In the genomic region with DNA sequence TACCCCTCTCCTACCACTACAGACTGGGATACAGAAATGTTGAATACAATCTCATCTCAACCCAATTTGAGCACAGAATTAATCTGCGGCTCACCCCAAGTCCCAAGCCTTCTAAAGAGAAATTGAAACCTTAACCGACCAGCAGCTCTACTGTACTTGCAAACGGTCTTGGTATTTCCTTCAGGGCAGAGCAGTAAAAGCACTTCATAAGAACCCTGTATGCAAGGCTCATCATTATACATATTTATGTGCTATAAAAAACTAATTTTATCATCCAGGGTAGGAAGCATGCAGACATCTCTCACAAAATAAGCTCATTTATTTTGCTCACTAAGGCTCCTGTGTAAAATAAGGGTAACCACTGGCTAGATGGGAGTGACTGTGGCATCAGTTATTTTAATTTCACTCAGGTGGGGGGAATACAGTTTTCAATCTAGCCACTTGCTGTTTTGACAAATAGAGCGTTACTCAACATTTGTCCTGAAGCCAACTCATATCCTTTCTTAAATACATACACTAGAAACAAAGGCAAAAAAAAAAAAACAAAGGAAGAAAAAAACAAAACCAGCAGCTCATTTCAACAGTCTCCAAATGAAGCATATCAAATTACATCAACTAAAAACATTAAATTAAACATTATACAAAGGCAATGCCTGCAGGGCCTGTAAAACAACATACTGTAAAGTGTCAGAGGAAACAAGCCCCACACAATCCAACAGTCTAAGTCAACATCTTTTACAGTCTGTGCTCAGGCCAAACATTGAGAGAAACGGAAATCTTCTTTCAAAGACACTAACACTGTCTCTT, we compare ENCODE assay signal across 10 cellular contexts.
A peak's percentile ranks its signal among the peaks of the same experiment; 100 is the strongest.
DNase-seq lines count a peak whose midpoint lies in the region; ATAC-seq and TF ChIP-seq lines count a peak whose summit lies in the region.
"Had no signal": no experiment of that assay in that cellular context is flagged by ENCODE, and none has a peak within 500 bp of the region (broad histone marks: within the 10 kb centered on the region; RNA-seq: fewer than 3 reads in every experiment).

No MANE protein-coding gene starts in this region.

- H3K27me3 ChIP-seq in Karpas-422 (ENCODE audit: low read length) (no peaks in the 10 kb centered on the region), RWPE2 (ENCODE audit: insufficient read depth, poor library complexity, severe bottlenecking) (no peaks in the 10 kb centered on the region), iPS-20b (ENCODE audit: insufficient read depth, low read length) (no peaks in the 10 kb centered on the region), upper lobe of left lung (no peaks in the 10 kb centered on the region)

- H3K36me3 ChIP-seq in Karpas-422 (ENCODE audit: insufficient read depth, low read length) (no peaks in the 10 kb centered on the region), RWPE2 (ENCODE audit: low read depth) (no peaks in the 10 kb centered on the region), iPS-20b (ENCODE audit: insufficient read depth, low read depth, low read length) (no peaks in the 10 kb centered on the region), upper lobe of left lung (no peaks in the 10 kb centered on the region)

- no peak overlapping the region for H2AFZ ChIP-seq in Karpas-422 (ENCODE audit: low read length)

- H3K9ac ChIP-seq in Karpas-422 (ENCODE audit: low read length) (peak overlapping the region; percentile 53), iPS-20b (ENCODE audit: low read depth, low read length) (0 out of 2 replicates have a peak overlapping the region, but pooled peaks have one; percentile 10)

- no peak for TF ChIP-seq CTCF in AG10803 (conservative IDR thresholded peaks at IDR 0.05; ENCODE audit: low read length)
- no peak for TF ChIP-seq CTCF in RWPE2 (IDR thresholded peaks at IDR 0.05; ENCODE audit: poor library complexity, severe bottlenecking)
- TF ChIP-seq CTCF in upper lobe of left lung (IDR thresholded peaks at IDR 0.05), result no peak

- H3K27ac ChIP-seq in Karpas-422 (ENCODE audit: low read length), result peak overlapping the region; percentile 78
- peak overlapping the region; percentile 35 for H3K27ac ChIP-seq in RWPE2 (ENCODE audit: poor library complexity, severe bottlenecking)
- H3K27ac ChIP-seq in iPS-20b (ENCODE audit: low read length), result no peak overlapping the region
- no peak overlapping the region for H3K27ac ChIP-seq in upper lobe of left lung

- DNase-seq in AG10803 (ENCODE audit: low read depth), result peak; percentile 31
- peak; percentile 50 for DNase-seq in Karpas-422
- no peak for DNase-seq in RWPE2 (ENCODE audit: low spot score)
- no peak for DNase-seq in occipital lobe (lab: John Stamatoyannopoulos, UW)
- DNase-seq in upper lobe of left lung, result no peak
- DNase-seq in Ammon's horn (ENCODE audit: low spot score), result no peak
- DNase-seq: NCI-H82 had no signal

- peaks cover 37% of the 10 kb centered on the region for H3K4me1 ChIP-seq in Karpas-422 (ENCODE audit: low read length)
- H3K4me1 ChIP-seq in RWPE2 (ENCODE audit: insufficient read depth, poor library complexity, severe bottlenecking), result peaks cover 37% of the 10 kb centered on the region
- H3K4me1 ChIP-seq in iPS-20b (ENCODE audit: insufficient read depth, low read length), result peaks cover 9% of the 10 kb centered on the region
- H3K4me1 ChIP-seq in upper lobe of left lung, result peaks cover 16 to 47% (median 32%) of the 10 kb centered on the region in 4 donors

- H3K4me2 ChIP-seq in Karpas-422 (ENCODE audit: low read depth, low read length, poor library complexity, severe bottlenecking), result peak overlapping the region; percentile 70

- H3K9me3 ChIP-seq in Karpas-422 (ENCODE audit: low read length) (no peaks in the 10 kb centered on the region), RWPE2 (ENCODE audit: severe bottlenecking) (no peaks in the 10 kb centered on the region), iPS-20b (ENCODE audit: insufficient read depth, low read depth, low read length) (no peaks in the 10 kb centered on the region), upper lobe of left lung (no peaks in the 10 kb centered on the region)

- H3K79me2 ChIP-seq in Karpas-422 (ENCODE audit: low read length), result peaks cover 21% of the 10 kb centered on the region

- no peaks in the 10 kb centered on the region for H4K20me1 ChIP-seq in Karpas-422 (ENCODE audit: insufficient read depth, low read depth, low read length)

- H3K4me3 ChIP-seq in AG10803 (ENCODE audit: low read length), result no peak overlapping the region
- H3K4me3 ChIP-seq in Karpas-422 (ENCODE audit: low read length), result peak overlapping the region; percentile 54
- no peak overlapping the region for H3K4me3 ChIP-seq in RWPE2 (ENCODE audit: severe bottlenecking)
- H3K4me3 ChIP-seq in iPS-20b (ENCODE audit: low read length), result no peak overlapping the region
- H3K4me3 ChIP-seq in upper lobe of left lung, result no peak overlapping the region

- no peak for TF ChIP-seq POLR2A in upper lobe of left lung (IDR thresholded peaks at IDR 0.05)

- TF ChIP-seq EP300 in upper lobe of left lung (IDR thresholded peaks at IDR 0.05), result no peak

- peak; percentile 58 for ATAC-seq in RWPE2 (ENCODE audit: low read depth)
- no peak for ATAC-seq in upper lobe of left lung (ENCODE audit: low FRiP score in 2 of 2)
- ATAC-seq in HG02970 (IDR thresholded peaks at IDR 0.05; ENCODE audit: low FRiP score, unreplicated experiment), result no peak
- ATAC-seq: HCT116 had no signal

- 31 to 39% methylated on average over 5 of the region's 5 CpGs for WGBS in upper lobe of left lung, 2 donors

- no peaks in the 10 kb centered on the region for H3K9me2 ChIP-seq in Karpas-422 (replicated peaks; ENCODE audit: insufficient read depth, low read length)

Comparison
In these comparisons a context has a peak if more than half of its experiments do, and no peak if none do; other contexts are left out.
1. DNase-seq: peak in AG10803 (single experiment) and Karpas-422 (single experiment); none in RWPE2 (single experiment), occipital lobe (single experiment), upper lobe of left lung (0 of 2) and Ammon's horn (single experiment).
2. H3K27ac ChIP-seq: peak in Karpas-422 (single experiment) and RWPE2 (single experiment); none in iPS-20b (single experiment) and upper lobe of left lung (0 of 4).